ENCODE assay signal across 2 cellular contexts in genomic region chr7:80726731-80727130, GRCh38.
TF ChIP-seq lines count a peak whose summit lies in the region.

No MANE protein-coding gene starts in this region.

TF ChIP-seq in HCT116, 20 proteins besides CTCF, POLR2A, EP300 and RAD21 (continued from another document):
- no peak for TF ChIP-seq REST (IDR thresholded peaks at IDR 0.05; ENCODE audit: low read depth)
- TF ChIP-seq ZBTB33 (IDR thresholded peaks at IDR 0.05; ENCODE audit: extremely low read depth, insufficient replicate concordance, low read length): no peak
- TF ChIP-seq MAX (IDR thresholded peaks at IDR 0.05): no peak
- TF ChIP-seq JUND (IDR thresholded peaks at IDR 0.05): no peak
- no peak for TF ChIP-seq SIN3A (IDR thresholded peaks at IDR 0.05; ENCODE audit: low read depth)
- no peak for TF ChIP-seq ELF1 (IDR thresholded peaks at IDR 0.05; ENCODE audit: borderline replicate concordance, low read depth)
- TF ChIP-seq EGR1 (IDR thresholded peaks at IDR 0.05; ENCODE audit: low read depth): no peak
- TF ChIP-seq ATF3 (IDR thresholded peaks at IDR 0.05): no peak
- no peak for TF ChIP-seq SRF (IDR thresholded peaks at IDR 0.05; ENCODE audit: low read depth)
- TF ChIP-seq YY1 (IDR thresholded peaks at IDR 0.05; ENCODE audit: extremely low read depth, insufficient replicate concordance, low read depth, low read length): no peak

TF ChIP-seq in HEK293T, 16 proteins besides CTCF, POLR2A, EP300 and RAD21 (continued from another document):
- TF ChIP-seq PKNOX1 (IDR thresholded peaks at IDR 0.05): no peak
- no peak for TF ChIP-seq BHLHE40 (IDR thresholded peaks at IDR 0.05; ENCODE audit: borderline replicate concordance)
